ENCODE assay signal across 18 cellular contexts in genomic region chr3:127454968-127455367, GRCh38.
DNase-seq lines count a peak whose midpoint lies in the region; ATAC-seq and TF ChIP-seq lines count a peak whose summit lies in the region.
"Had no signal": no experiment of that assay in that cellular context is flagged by ENCODE, and none has a peak within 500 bp of the region (broad histone marks: within the 10 kb centered on the region; RNA-seq: fewer than 3 reads in every experiment).

No MANE protein-coding gene starts in this region.

- H3K4me3 ChIP-seq in suprapubic skin = no peak overlapping the region
- H3K4me3 ChIP-seq: body of pancreas, SJSA1 had no signal

- H3K4me1 Mint-ChIP-seq in activated naive CD8-positive, alpha-beta T cell treated with anti-CD3 and anti-CD28 coated beads, Interleukin-2, amount 10 ng/mL, durations not matched to agents 7 days and 5 days = no peaks in the 10 kb centered on the region
- H3K4me1 Mint-ChIP-seq in activated naive CD8-positive, alpha-beta T cell treated with anti-CD3 and anti-CD28 coated beads, Interleukin-2, amount 50 U/mL, for 24 hours = peaks cover 7% of the 10 kb centered on the region
- peaks cover 4% of the 10 kb centered on the region for H3K4me1 Mint-ChIP-seq in activated T-helper 17 cell treated with anti-CD3 and anti-CD28 coated beads, Interleukin-2, amount 50 U/mL, for 72 hours
- H3K4me1 Mint-ChIP-seq in mesothelial cell of epicardium = peaks cover 3% of the 10 kb centered on the region

- H3K4me3 Mint-ChIP-seq in activated naive CD8-positive, alpha-beta T cell treated with anti-CD3 and anti-CD28 coated beads, Interleukin-2, amount 10 ng/mL, durations not matched to agents 7 days and 5 days = no peak overlapping the region
- no peak overlapping the region for H3K4me3 Mint-ChIP-seq in activated naive CD8-positive, alpha-beta T cell treated with anti-CD3 and anti-CD28 coated beads, Interleukin-2, amount 50 U/mL, for 24 hours
- peak overlapping the region; percentile 32 for H3K4me3 Mint-ChIP-seq in activated T-helper 17 cell treated with anti-CD3 and anti-CD28 coated beads, Interleukin-2, amount 50 U/mL, for 72 hours
- H3K4me3 Mint-ChIP-seq in mesothelial cell of epicardium = no peak overlapping the region
- H3K4me3 Mint-ChIP-seq: activated CD4-positive, alpha-beta T cell treated with anti-CD3 and anti-CD28 coated beads for 36 hours; activated naive CD4-positive, alpha-beta T cell treated with anti-CD3 and anti-CD28 coated beads for 36 hours; CD4-positive, alpha-beta T cell; stimulated activated naive CD8-positive, alpha-beta T cell treated with anti-CD3 and anti-CD28 coated beads, Interleukin-15, Interleukin-2, amounts not matched to agents 100 ng/mL and 50 ng/mL, for 24 hours had no signal

- no peak overlapping the region for H3K27ac Mint-ChIP-seq in activated naive CD8-positive, alpha-beta T cell treated with anti-CD3 and anti-CD28 coated beads, Interleukin-2, amount 10 ng/mL, durations not matched to agents 7 days and 5 days
- H3K27ac Mint-ChIP-seq in activated naive CD8-positive, alpha-beta T cell treated with anti-CD3 and anti-CD28 coated beads, Interleukin-2, amount 50 U/mL, for 24 hours = no peak overlapping the region
- H3K27ac Mint-ChIP-seq in activated T-helper 17 cell treated with anti-CD3 and anti-CD28 coated beads, Interleukin-2, amount 50 U/mL, for 72 hours = no peak overlapping the region
- no peak overlapping the region for H3K27ac Mint-ChIP-seq in mesothelial cell of epicardium
- H3K27ac Mint-ChIP-seq: activated CD4-positive, alpha-beta T cell treated with anti-CD3 and anti-CD28 coated beads for 36 hours; activated naive CD4-positive, alpha-beta T cell treated with anti-CD3 and anti-CD28 coated beads for 36 hours; CD4-positive, alpha-beta T cell; stimulated activated naive CD8-positive, alpha-beta T cell treated with anti-CD3 and anti-CD28 coated beads, Interleukin-15, Interleukin-2, amounts not matched to agents 100 ng/mL and 50 ng/mL, for 24 hours had no signal

- H3K4me1 ChIP-seq in suprapubic skin = peaks cover 25% of the 10 kb centered on the region

- H3K36me3 ChIP-seq in suprapubic skin = no peaks in the 10 kb centered on the region
- H3K36me3 ChIP-seq: gastroesophageal sphincter, MG63, SJSA1 had no signal

- no peaks in the 10 kb centered on the region for H3K9me3 Mint-ChIP-seq in activated naive CD8-positive, alpha-beta T cell treated with anti-CD3 and anti-CD28 coated beads, Interleukin-2, amount 10 ng/mL, durations not matched to agents 7 days and 5 days
- H3K9me3 Mint-ChIP-seq in activated naive CD8-positive, alpha-beta T cell treated with anti-CD3 and anti-CD28 coated beads, Interleukin-2, amount 50 U/mL, for 24 hours = no peaks in the 10 kb centered on the region
- H3K9me3 Mint-ChIP-seq in activated T-helper 17 cell treated with anti-CD3 and anti-CD28 coated beads, Interleukin-2, amount 50 U/mL, for 72 hours = no peaks in the 10 kb centered on the region
- no peaks in the 10 kb centered on the region for H3K9me3 Mint-ChIP-seq in mesothelial cell of epicardium
- H3K9me3 Mint-ChIP-seq: activated naive CD4-positive, alpha-beta T cell treated with anti-CD3 and anti-CD28 coated beads for 36 hours; CD4-positive, alpha-beta T cell; stimulated activated naive CD8-positive, alpha-beta T cell treated with anti-CD3 and anti-CD28 coated beads, Interleukin-15, Interleukin-2, amounts not matched to agents 100 ng/mL and 50 ng/mL, for 24 hours had no signal

- TF ChIP-seq CTCF in mesothelial cell of epicardium (IDR thresholded peaks at IDR 0.05; ENCODE audit: unreplicated experiment) (no peak), suprapubic skin (IDR thresholded peaks at IDR 0.05) (no peak)

- TF ChIP-seq POLR2A in suprapubic skin (IDR thresholded peaks at IDR 0.05) = no peak

- POLR2A ChIA-PET in activated naive CD8-positive, alpha-beta T cell treated with anti-CD3 and anti-CD28 coated beads, Interleukin-2, amount 10 ng/mL, durations not matched to agents 7 days and 5 days (lab: Charles Lee) = no interaction called here

- ATAC-seq in activated naive CD8-positive, alpha-beta T cell treated with anti-CD3 and anti-CD28 coated beads, Interleukin-2, amount 10 ng/mL, durations not matched to agents 7 days and 5 days (ENCODE audit: low read depth) = no peak
- ATAC-seq in activated naive CD8-positive, alpha-beta T cell treated with anti-CD3 and anti-CD28 coated beads, Interleukin-2, amount 50 U/mL, for 24 hours = no peak
- ATAC-seq in activated T-helper 17 cell treated with anti-CD3 and anti-CD28 coated beads, Interleukin-2, amount 50 U/mL, for 72 hours (replicated peaks) = no peak
- ATAC-seq in GM21515 (IDR thresholded peaks at IDR 0.05; ENCODE audit: unreplicated experiment) (no peak), HG02678 (IDR thresholded peaks at IDR 0.05; ENCODE audit: unreplicated experiment) (no peak), GM18517 (IDR thresholded peaks at IDR 0.05; ENCODE audit: unreplicated experiment) (no peak)

- H3K27me3 ChIP-seq in suprapubic skin = peaks cover 69% of the 10 kb centered on the region
- H3K27me3 ChIP-seq: MG63 had no signal

- H3K27me3 Mint-ChIP-seq in activated naive CD8-positive, alpha-beta T cell treated with anti-CD3 and anti-CD28 coated beads, Interleukin-2, amount 10 ng/mL, durations not matched to agents 7 days and 5 days = peaks cover 63% of the 10 kb centered on the region
- peaks cover 53% of the 10 kb centered on the region for H3K27me3 Mint-ChIP-seq in activated naive CD8-positive, alpha-beta T cell treated with anti-CD3 and anti-CD28 coated beads, Interleukin-2, amount 50 U/mL, for 24 hours
- peaks cover 62% of the 10 kb centered on the region for H3K27me3 Mint-ChIP-seq in activated T-helper 17 cell treated with anti-CD3 and anti-CD28 coated beads, Interleukin-2, amount 50 U/mL, for 72 hours
- peaks cover 90% of the 10 kb centered on the region for H3K27me3 Mint-ChIP-seq in mesothelial cell of epicardium (ENCODE audit: low read depth)

- DNase-seq in activated naive CD8-positive, alpha-beta T cell treated with anti-CD3 and anti-CD28 coated beads, Interleukin-2, amount 10 ng/mL, durations not matched to agents 7 days and 5 days = peak; percentile 11
- no peak for DNase-seq in activated naive CD8-positive, alpha-beta T cell treated with anti-CD3 and anti-CD28 coated beads, Interleukin-2, amount 50 U/mL, for 24 hours
- peak; percentile 1 to 21 for DNase-seq in mesothelial cell of epicardium (ENCODE audit: low spot score in 2 of 2, unreplicated experiment in 2 of 2)
- DNase-seq in suprapubic skin (ENCODE audit: low spot score in 2 of 2) = peak; percentile 56 to 57
- DNase-seq: T1000 had no signal

- no peaks in the 10 kb centered on the region for H3K36me3 Mint-ChIP-seq in activated naive CD8-positive, alpha-beta T cell treated with anti-CD3 and anti-CD28 coated beads, Interleukin-2, amount 10 ng/mL, durations not matched to agents 7 days and 5 days
- no peaks in the 10 kb centered on the region for H3K36me3 Mint-ChIP-seq in activated naive CD8-positive, alpha-beta T cell treated with anti-CD3 and anti-CD28 coated beads, Interleukin-2, amount 50 U/mL, for 24 hours (ENCODE audit: low read depth)
- no peaks in the 10 kb centered on the region for H3K36me3 Mint-ChIP-seq in activated T-helper 17 cell treated with anti-CD3 and anti-CD28 coated beads, Interleukin-2, amount 50 U/mL, for 72 hours (ENCODE audit: low read depth)
- H3K36me3 Mint-ChIP-seq in mesothelial cell of epicardium = no peaks in the 10 kb centered on the region

- no peaks in the 10 kb centered on the region for H3K9me3 ChIP-seq in suprapubic skin
- H3K9me3 ChIP-seq: body of pancreas, gastroesophageal sphincter, MG63, psoas muscle had no signal

- no peak for TF ChIP-seq EP300 in suprapubic skin (IDR thresholded peaks at IDR 0.05)

- WGBS in suprapubic skin = 89% methylated on average over 8 of the region's 8 CpGs

- H3K27ac ChIP-seq in suprapubic skin = no peak overlapping the region
- H3K27ac ChIP-seq: body of pancreas, gastroesophageal sphincter, psoas muscle, SJSA1 had no signal
